12 cellular contexts compared by ENCODE assay signal in genomic region chr12:48285751-48286650, GRCh38.
DNase-seq lines count a peak whose midpoint lies in the region; ATAC-seq and TF ChIP-seq lines count a peak whose summit lies in the region.
"Had no signal": no experiment of that assay in that cellular context is flagged by ENCODE, and none has a peak within 500 bp of the region (broad histone marks: within the 10 kb centered on the region; RNA-seq: fewer than 3 reads in every experiment).

No MANE protein-coding gene starts in this region.

- H3K4me3 ChIP-seq in mammary epithelial cell (replicated peaks in 1 of 3; ENCODE audit: insufficient read depth in 1 of 3, low read depth in 2 of 3, low read length in 3 of 3), result no peak overlapping the region

- H3K27me3 ChIP-seq in mammary epithelial cell (ENCODE audit: insufficient read depth, low read length), result peaks cover 2% of the 10 kb centered on the region

- DNase-seq in mammary epithelial cell (no peak), MCF 10A (ENCODE audit: unreplicated experiment) (no peak), NCI-H82 (lab: John Stamatoyannopoulos, UW) (peak; percentile 26), RPMI8226 (no peak), midbrain (lab: John Stamatoyannopoulos, UW) (no peak), NCI-H2107 treated with DMSO at 0.1 percent for 48 hours (lab: John Stamatoyannopoulos, UW; ENCODE audit: unreplicated experiment) (no peak)
- DNase-seq in activated naive CD8-positive, alpha-beta T cell treated with anti-CD3 and anti-CD28 coated beads for 36 hours, result peak; percentile 21
- no peak for DNase-seq in stimulated activated effector memory CD8-positive, alpha-beta T cell treated with anti-CD3 and anti-CD28 coated beads, Interleukin-12 subunit alpha, Interleukin-12 subunit beta, amount 100 ng/mL, for 72 hours (ENCODE audit: low spot score in 2 of 2)
- DNase-seq: H9, IMR-90, NCI-H2081, small intestine had no signal

- peak overlapping the region; percentile 27 for H2AFZ ChIP-seq in mammary epithelial cell (ENCODE audit: low read depth, low read length)

- in situ Hi-C loops in mammary epithelial cell (cut with MboI; ENCODE audit: low sequenced_read_pairs in 2 of 2), result no loop called here

- no peaks in the 10 kb centered on the region for H3K4me1 ChIP-seq in mammary epithelial cell (ENCODE audit: insufficient read depth, low read length)

- H3K9me3 ChIP-seq in mammary epithelial cell (replicated peaks; ENCODE audit: insufficient read depth, low read length), result no peaks in the 10 kb centered on the region

- H3K36me3 Mint-ChIP-seq in MCF 10A (ENCODE audit: insufficient read depth, unreplicated experiment), result no peaks in the 10 kb centered on the region
- H3K36me3 Mint-ChIP-seq in activated naive CD8-positive, alpha-beta T cell treated with anti-CD3 and anti-CD28 coated beads for 36 hours, result peaks cover 4% of the 10 kb centered on the region
- H3K36me3 Mint-ChIP-seq in stimulated activated effector memory CD8-positive, alpha-beta T cell treated with anti-CD3 and anti-CD28 coated beads, Interleukin-12 subunit alpha, Interleukin-12 subunit beta, amount 100 ng/mL, for 72 hours, result no peaks in the 10 kb centered on the region

- intact Hi-C loops in mammary epithelial cell (cut with micrococcal nuclease), result no loop called here
- intact Hi-C loops in MCF 10A (cut with micrococcal nuclease), result no loop called here

- H3K4me1 Mint-ChIP-seq in MCF 10A (ENCODE audit: insufficient read depth, unreplicated experiment), result no peaks in the 10 kb centered on the region
- H3K4me1 Mint-ChIP-seq in activated naive CD8-positive, alpha-beta T cell treated with anti-CD3 and anti-CD28 coated beads for 36 hours, result peaks cover 9% of the 10 kb centered on the region
- peaks cover 14% of the 10 kb centered on the region for H3K4me1 Mint-ChIP-seq in stimulated activated effector memory CD8-positive, alpha-beta T cell treated with anti-CD3 and anti-CD28 coated beads, Interleukin-12 subunit alpha, Interleukin-12 subunit beta, amount 100 ng/mL, for 72 hours
- H3K4me1 Mint-ChIP-seq: H9 had no signal

- peaks cover 37% of the 10 kb centered on the region for H3K27me3 Mint-ChIP-seq in MCF 10A (ENCODE audit: insufficient read depth, unreplicated experiment)
- H3K27me3 Mint-ChIP-seq in activated naive CD8-positive, alpha-beta T cell treated with anti-CD3 and anti-CD28 coated beads for 36 hours, result peaks cover 2% of the 10 kb centered on the region

- H3K36me3 ChIP-seq in mammary epithelial cell (ENCODE audit: insufficient read depth, low read length), result no peaks in the 10 kb centered on the region

- dilution Hi-C loops in mammary epithelial cell (cut with HindIII; ENCODE audit: low sequenced_read_pairs), result no loop called here

- H3K4me3 Mint-ChIP-seq in MCF 10A (ENCODE audit: unreplicated experiment), result no peak overlapping the region
- H3K4me3 Mint-ChIP-seq in activated naive CD8-positive, alpha-beta T cell treated with anti-CD3 and anti-CD28 coated beads for 36 hours, result no peak overlapping the region
- no peak overlapping the region for H3K4me3 Mint-ChIP-seq in stimulated activated effector memory CD8-positive, alpha-beta T cell treated with anti-CD3 and anti-CD28 coated beads, Interleukin-12 subunit alpha, Interleukin-12 subunit beta, amount 100 ng/mL, for 72 hours
- H3K4me3 Mint-ChIP-seq: H9 had no signal

- H4K20me1 ChIP-seq in mammary epithelial cell (ENCODE audit: insufficient read depth, low read length), result no peaks in the 10 kb centered on the region

- H3K9me3 Mint-ChIP-seq in MCF 10A (ENCODE audit: unreplicated experiment), result no peaks in the 10 kb centered on the region
- peaks cover 3% of the 10 kb centered on the region for H3K9me3 Mint-ChIP-seq in activated naive CD8-positive, alpha-beta T cell treated with anti-CD3 and anti-CD28 coated beads for 36 hours
- H3K9me3 Mint-ChIP-seq in stimulated activated effector memory CD8-positive, alpha-beta T cell treated with anti-CD3 and anti-CD28 coated beads, Interleukin-12 subunit alpha, Interleukin-12 subunit beta, amount 100 ng/mL, for 72 hours, result peaks cover 5% of the 10 kb centered on the region
- H3K9me3 Mint-ChIP-seq: H9 had no signal

- CTCF ChIA-PET in mammary epithelial cell (lab: Charles Lee; ENCODE audit: low non-redundant PET) (no interaction called here), MCF 10A (lab: Yijun Ruan, JAX) (no interaction called here)

- POLR2A ChIA-PET in MCF 10A (lab: Yijun Ruan, JAX), result no interaction called here

- BruUV-seq in mammary epithelial cell (replicated peaks; lab: Mats Ljungman, UMichigan), result no TSS peak
- BruUV-seq in MCF 10A (replicated peaks; lab: Mats Ljungman, UMichigan), result no TSS peak

- TF ChIP-seq CTCF in mammary epithelial cell (conservative IDR thresholded peaks at IDR 0.05 in 1 of 2, IDR thresholded peaks at IDR 0.05 in 1 of 2; ENCODE audit: extremely low read depth in 1 of 2, insufficient read depth in 1 of 2, low read depth in 1 of 2, low read length in 2 of 2) (no peak), MCF 10A (IDR thresholded peaks at IDR 0.05; ENCODE audit: unreplicated experiment) (no peak)

- H3K9ac ChIP-seq in mammary epithelial cell (ENCODE audit: insufficient read depth, low read length), result no peak overlapping the region

- 82% methylated on average over 2 of the region's 2 CpGs for WGBS in mammary epithelial cell (ENCODE audit: low coverage, missing lambda C conversion rate)

- no peak overlapping the region for H3K4me2 ChIP-seq in mammary epithelial cell (ENCODE audit: insufficient read depth, low read depth, low read length)

- H3K79me2 ChIP-seq in mammary epithelial cell (ENCODE audit: insufficient read depth, low read length), result no peaks in the 10 kb centered on the region

- H3K27ac ChIP-seq in mammary epithelial cell (ENCODE audit: insufficient read depth, low read depth, low read length), result no peak overlapping the region

- H3K27ac Mint-ChIP-seq in MCF 10A (ENCODE audit: low read depth, unreplicated experiment), result no peak overlapping the region
- peak overlapping the region; percentile 75 for H3K27ac Mint-ChIP-seq in activated naive CD8-positive, alpha-beta T cell treated with anti-CD3 and anti-CD28 coated beads for 36 hours
- H3K27ac Mint-ChIP-seq in stimulated activated effector memory CD8-positive, alpha-beta T cell treated with anti-CD3 and anti-CD28 coated beads, Interleukin-12 subunit alpha, Interleukin-12 subunit beta, amount 100 ng/mL, for 72 hours, result peak overlapping the region; percentile 14
- H3K27ac Mint-ChIP-seq: H9 had no signal

- peak; percentile 64 for ATAC-seq in stimulated activated effector memory CD8-positive, alpha-beta T cell treated with anti-CD3 and anti-CD28 coated beads, Interleukin-12 subunit alpha, Interleukin-12 subunit beta, amount 100 ng/mL, for 72 hours

Comparison
In these comparisons a context has a peak if more than half of its experiments do, and no peak if none do; other contexts are left out.
1. DNase-seq: peak in NCI-H82 (single experiment) and activated naive CD8-positive, alpha-beta T cell treated with anti-CD3 and anti-CD28 coated beads for 36 hours (single experiment); none in mammary epithelial cell (single experiment), MCF 10A (single experiment), stimulated activated effector memory CD8-positive, alpha-beta T cell treated with anti-CD3 and anti-CD28 coated beads, Interleukin-12 subunit alpha, Interleukin-12 subunit beta, amount 100 ng/mL, for 72 hours (0 of 2), RPMI8226 (single experiment), midbrain (single experiment) and NCI-H2107 treated with DMSO at 0.1 percent for 48 hours (single experiment).